ENCODE assay signal across 10 cellular contexts in the genomic region with DNA sequence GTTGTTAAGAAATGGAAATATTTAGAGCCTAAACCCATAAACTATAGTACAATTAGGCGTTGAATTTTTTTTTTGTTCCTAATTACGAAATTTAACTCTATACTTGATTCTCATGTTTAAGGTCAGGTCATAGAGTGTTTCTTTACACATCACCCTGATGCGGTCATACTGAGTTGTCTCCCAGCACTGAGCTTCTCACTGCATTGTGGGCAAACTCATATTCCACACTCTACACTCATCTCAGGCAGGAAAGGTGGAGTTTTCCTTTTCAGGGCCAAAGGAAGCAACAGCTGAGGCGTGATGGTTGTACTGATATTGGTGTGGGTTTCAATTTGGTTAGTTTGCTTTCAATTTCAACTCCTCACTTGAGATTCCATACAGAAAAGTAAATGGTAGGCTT.
DNase-seq lines count a peak whose midpoint lies in the region; ATAC-seq and TF ChIP-seq lines count a peak whose summit lies in the region.
"Had no signal": no experiment of that assay in that cellular context is flagged by ENCODE, and none has a peak within 500 bp of the region (broad histone marks: within the 10 kb centered on the region; RNA-seq: fewer than 3 reads in every experiment).

No MANE protein-coding gene starts in this region.

- ATAC-seq in foreskin keratinocyte (peak; percentile 72), sciatic nerve (peak; percentile 48), GM21360 (IDR thresholded peaks at IDR 0.05; ENCODE audit: unreplicated experiment) (no peak), GM18498 (IDR thresholded peaks at IDR 0.05; ENCODE audit: unreplicated experiment) (no peak)

- no peaks in the 10 kb centered on the region for H3K27me3 ChIP-seq in foreskin keratinocyte

- H3K4me1 ChIP-seq in foreskin keratinocyte = peaks cover 24% of the 10 kb centered on the region
- H3K4me1 ChIP-seq: prostate gland had no signal

- DNase-seq in Daoy (ENCODE audit: low read depth) (peak; percentile 63), foreskin keratinocyte (peak; percentile 71 to 77), sciatic nerve (ENCODE audit: low spot score) (no peak), COR-L47 (lab: John Stamatoyannopoulos, UW) (no peak), GOT3 (lab: John Stamatoyannopoulos, UW) (no peak)
- DNase-seq: activated effector memory CD4-positive, alpha-beta T cell treated with anti-CD3 and anti-CD28 coated beads, Interleukin-2, amount 50 U/mL, for 16 hours had no signal

- no peak for TF ChIP-seq CTCF in WI38 (IDR thresholded peaks at IDR 0.05; ENCODE audit: low read depth, low read length)
- no peak for TF ChIP-seq CTCF in foreskin keratinocyte (conservative IDR thresholded peaks at IDR 0.05)

- no peak overlapping the region for H3K27ac ChIP-seq in foreskin keratinocyte

- peak overlapping the region; percentile 35 for H3K4me3 ChIP-seq in WI38 (ENCODE audit: low read depth, low read length)
- H3K4me3 ChIP-seq: prostate gland had no signal

- intact Hi-C loops in sciatic nerve (cut with DNase I) = no loop called here

Comparison
In these comparisons a context has a peak if more than half of its experiments do, and no peak if none do; other contexts are left out.
1. DNase-seq: peak in Daoy (single experiment) and foreskin keratinocyte (2 of 2); none in sciatic nerve (single experiment), COR-L47 (single experiment) and GOT3 (single experiment).
2. ATAC-seq: peak in foreskin keratinocyte (single experiment) and sciatic nerve (single experiment); none in GM21360 (single experiment) and GM18498 (single experiment).